In genomic region chr15:78841891-78842290, GRCh38 we compare ENCODE assay signal across 31 cellular contexts. TPM values are rescaled to one million over a fixed set of nuclear protein-coding genes. Genes with fewer than 3 reads are reported as not detected.
DNase-seq lines count a peak whose midpoint lies in the region; ATAC-seq and TF ChIP-seq lines count a peak whose summit lies in the region.
"Had no signal": no experiment of that assay in that cellular context is flagged by ENCODE, and none has a peak within 500 bp of the region (broad histone marks: within the 10 kb centered on the region; RNA-seq: fewer than 3 reads in every experiment).

No MANE protein-coding gene starts in this region.

- no peak overlapping the region for H3K27ac ChIP-seq in HEK293 (ENCODE audit: extremely low read depth, low read depth, low read length)
- no peak overlapping the region for H3K27ac ChIP-seq in RWPE2 (ENCODE audit: poor library complexity, severe bottlenecking)
- no peak overlapping the region for H3K27ac ChIP-seq in upper lobe of right lung
- no peak overlapping the region for H3K27ac ChIP-seq in GM23338 (ENCODE audit: low read depth)
- H3K27ac ChIP-seq: neural progenitor cell, parathyroid adenoma had no signal

- H4K20me1 ChIP-seq in GM23338 (replicated peaks; ENCODE audit: insufficient read depth): no peaks in the 10 kb centered on the region

- no peaks in the 10 kb centered on the region for H3K36me3 Mint-ChIP-seq in activated naive CD8-positive, alpha-beta T cell treated with anti-CD3 and anti-CD28 coated beads, Interleukin-2, amount 50 U/mL, for 24 hours (ENCODE audit: low read depth)
- H3K36me3 Mint-ChIP-seq in activated naive CD8-positive, alpha-beta T cell treated with anti-CD3 and anti-CD28 coated beads for 36 hours: no peaks in the 10 kb centered on the region
- H3K36me3 Mint-ChIP-seq in activated CD8-positive, alpha-beta memory T cell treated with anti-CD3 and anti-CD28 coated beads, Interleukin-2, amount 10 ng/mL, durations not matched to agents 7 days and 5 days: no peaks in the 10 kb centered on the region
- H3K36me3 Mint-ChIP-seq in GM23338 (ENCODE audit: low read depth): no peaks in the 10 kb centered on the region
- H3K36me3 Mint-ChIP-seq: brain, CD14-positive monocyte, neural progenitor cell had no signal

- 0 out of 2 replicates have a peak, but pooled peaks cover 2% of the 10 kb centered on the region for H3F3A ChIP-seq in GM23338 (replicated peaks; ENCODE audit: low read depth)

- H3K27me3 Mint-ChIP-seq in activated naive CD8-positive, alpha-beta T cell treated with anti-CD3 and anti-CD28 coated beads, Interleukin-2, amount 50 U/mL, for 24 hours: no peaks in the 10 kb centered on the region
- H3K27me3 Mint-ChIP-seq in activated naive CD8-positive, alpha-beta T cell treated with anti-CD3 and anti-CD28 coated beads for 36 hours: no peaks in the 10 kb centered on the region
- H3K27me3 Mint-ChIP-seq in activated CD8-positive, alpha-beta memory T cell treated with anti-CD3 and anti-CD28 coated beads, Interleukin-2, amount 10 ng/mL, durations not matched to agents 7 days and 5 days: peaks cover 4% of the 10 kb centered on the region
- H3K27me3 Mint-ChIP-seq in GM23338 (ENCODE audit: insufficient read depth, low read depth, poor library complexity): peaks cover 12% of the 10 kb centered on the region
- H3K27me3 Mint-ChIP-seq: brain had no signal

- TF ChIP-seq CTCF in HEK293 (tag by site-specific recombination; IDR thresholded peaks at IDR 0.05) (no peak), RWPE2 (IDR thresholded peaks at IDR 0.05; ENCODE audit: poor library complexity, severe bottlenecking) (no peak), upper lobe of right lung (IDR thresholded peaks at IDR 0.05) (no peak), GM23338 (conservative IDR thresholded peaks at IDR 0.05; ENCODE audit: low read depth in 2 of 2) (no peak)

- H3K27ac Mint-ChIP-seq in activated naive CD8-positive, alpha-beta T cell treated with anti-CD3 and anti-CD28 coated beads, Interleukin-2, amount 50 U/mL, for 24 hours: peak overlapping the region; percentile 90
- H3K27ac Mint-ChIP-seq in activated naive CD8-positive, alpha-beta T cell treated with anti-CD3 and anti-CD28 coated beads for 36 hours: no peak overlapping the region
- no peak overlapping the region for H3K27ac Mint-ChIP-seq in activated CD8-positive, alpha-beta memory T cell treated with anti-CD3 and anti-CD28 coated beads, Interleukin-2, amount 10 ng/mL, durations not matched to agents 7 days and 5 days
- no peak overlapping the region for H3K27ac Mint-ChIP-seq in GM23338
- H3K27ac Mint-ChIP-seq: CD14-positive monocyte had no signal

- no peaks in the 10 kb centered on the region for H3K9me3 Mint-ChIP-seq in activated naive CD8-positive, alpha-beta T cell treated with anti-CD3 and anti-CD28 coated beads, Interleukin-2, amount 50 U/mL, for 24 hours
- H3K9me3 Mint-ChIP-seq in activated naive CD8-positive, alpha-beta T cell treated with anti-CD3 and anti-CD28 coated beads for 36 hours: no peaks in the 10 kb centered on the region
- H3K9me3 Mint-ChIP-seq in activated CD8-positive, alpha-beta memory T cell treated with anti-CD3 and anti-CD28 coated beads, Interleukin-2, amount 10 ng/mL, durations not matched to agents 7 days and 5 days (ENCODE audit: low read depth): no peaks in the 10 kb centered on the region
- no peaks in the 10 kb centered on the region; the same call in 2 of the 3 replicates for H3K9me3 Mint-ChIP-seq in GM23338

- H3K9me2 ChIP-seq in GM23338 (ENCODE audit: insufficient read depth): no peaks in the 10 kb centered on the region

- H3K4me3 Mint-ChIP-seq in activated naive CD8-positive, alpha-beta T cell treated with anti-CD3 and anti-CD28 coated beads, Interleukin-2, amount 50 U/mL, for 24 hours: peak overlapping the region; percentile 27
- no peak overlapping the region for H3K4me3 Mint-ChIP-seq in activated naive CD8-positive, alpha-beta T cell treated with anti-CD3 and anti-CD28 coated beads for 36 hours
- no peak overlapping the region for H3K4me3 Mint-ChIP-seq in activated CD8-positive, alpha-beta memory T cell treated with anti-CD3 and anti-CD28 coated beads, Interleukin-2, amount 10 ng/mL, durations not matched to agents 7 days and 5 days
- no peak overlapping the region for H3K4me3 Mint-ChIP-seq in GM23338
- H3K4me3 Mint-ChIP-seq: CD14-positive monocyte, neural progenitor cell had no signal

- ATAC-seq in activated naive CD8-positive, alpha-beta T cell treated with anti-CD3 and anti-CD28 coated beads, Interleukin-2, amount 50 U/mL, for 24 hours: no peak
- ATAC-seq in RWPE2 (ENCODE audit: low read depth): no peak
- ATAC-seq in upper lobe of right lung: no peak
- no peak for ATAC-seq in activated CD8-positive, alpha-beta memory T cell treated with anti-CD3 and anti-CD28 coated beads, Interleukin-2, amount 10 ng/mL, durations not matched to agents 7 days and 5 days
- no peak for ATAC-seq in GM23338
- ATAC-seq: left ventricle myocardium superior, right cardiac atrium had no signal

- intact Hi-C loops in upper lobe of right lung (cut with DNase I): no loop called here

- H3K9me3 ChIP-seq in HEK293 (ENCODE audit: control insufficient read depth, insufficient read depth, low read depth, low read length) (no peaks in the 10 kb centered on the region), RWPE2 (ENCODE audit: severe bottlenecking) (no peaks in the 10 kb centered on the region), upper lobe of right lung (no peaks in the 10 kb centered on the region)
- H3K9me3 ChIP-seq: Caco-2, esophagus muscularis mucosa had no signal

- H3K79me2 ChIP-seq in GM23338 (replicated peaks; ENCODE audit: insufficient read depth): no peaks in the 10 kb centered on the region
- H3K79me2 ChIP-seq: parathyroid adenoma had no signal

- POLR2A ChIA-PET in HEK293 (lab: Yijun Ruan, JAX): no interaction called here

- no peaks in the 10 kb centered on the region for H3K36me3 ChIP-seq in HEK293 (ENCODE audit: control insufficient read depth in 2 of 2, insufficient read depth in 1 of 2, low read length in 2 of 2)
- H3K36me3 ChIP-seq in RWPE2 (ENCODE audit: low read depth): no peaks in the 10 kb centered on the region
- no peaks in the 10 kb centered on the region for H3K36me3 ChIP-seq in upper lobe of right lung
- H3K36me3 ChIP-seq in GM23338 (ENCODE audit: insufficient read depth): no peaks in the 10 kb centered on the region
- H3K36me3 ChIP-seq: esophagus muscularis mucosa, neural progenitor cell had no signal

- no peak overlapping the region for H2AFZ ChIP-seq in GM23338
- H2AFZ ChIP-seq: neural progenitor cell, parathyroid adenoma had no signal

- no peaks in the 10 kb centered on the region for H3K27me3 ChIP-seq in RWPE2 (ENCODE audit: insufficient read depth, poor library complexity, severe bottlenecking)
- H3K27me3 ChIP-seq in upper lobe of right lung: no peaks in the 10 kb centered on the region
- no peaks in the 10 kb centered on the region for H3K27me3 ChIP-seq in GM23338 (ENCODE audit: insufficient read depth)
- H3K27me3 ChIP-seq: esophagus muscularis mucosa, neural progenitor cell had no signal

- no peak for DNase-seq in activated naive CD8-positive, alpha-beta T cell treated with anti-CD3 and anti-CD28 coated beads, Interleukin-2, amount 50 U/mL, for 24 hours
- DNase-seq in activated naive CD8-positive, alpha-beta T cell treated with anti-CD3 and anti-CD28 coated beads for 36 hours: no peak
- DNase-seq in RWPE2 (ENCODE audit: low spot score): peak; percentile 54
- DNase-seq in upper lobe of right lung: peak; percentile 27
- DNase-seq in activated CD8-positive, alpha-beta memory T cell treated with anti-CD3 and anti-CD28 coated beads, Interleukin-2, amount 10 ng/mL, durations not matched to agents 7 days and 5 days: no peak
- no peak for DNase-seq in GM23338 (ENCODE audit: low spot score)
- no peak for DNase-seq in middle frontal gyrus (ENCODE audit: extremely low spot score, low spot score)
- DNase-seq: 8988T; activated CD4-positive, CD25-positive, alpha-beta regulatory T cell; activated T-cell treated with anti-CD3 and anti-CD28 coated beads, Interleukin-2, amount 50 U/mL, for 48 hours; Caco-2; cerebellar nuclear complex; foreskin fibroblast; GF-D8; head of caudate nucleus; islet precursor cell; left ventricle myocardium superior; mesendoderm; NCI-H1092; NCI-H1694; NCI-H2171 treated with DMSO at 0.1 percent for 48 hours; NCI-H510A; OCI-M1; right cardiac atrium; stimulated activated CD8-positive, alpha-beta memory T cell treated with anti-CD3 and anti-CD28 coated beads, Interleukin-4, amount 100 ng/mL, for 48 hours had no signal

- peaks cover 37% of the 10 kb centered on the region for H3K4me1 Mint-ChIP-seq in activated naive CD8-positive, alpha-beta T cell treated with anti-CD3 and anti-CD28 coated beads, Interleukin-2, amount 50 U/mL, for 24 hours
- H3K4me1 Mint-ChIP-seq in activated naive CD8-positive, alpha-beta T cell treated with anti-CD3 and anti-CD28 coated beads for 36 hours: peaks cover 12% of the 10 kb centered on the region
- no peaks in the 10 kb centered on the region for H3K4me1 Mint-ChIP-seq in activated CD8-positive, alpha-beta memory T cell treated with anti-CD3 and anti-CD28 coated beads, Interleukin-2, amount 10 ng/mL, durations not matched to agents 7 days and 5 days
- H3K4me1 Mint-ChIP-seq in GM23338: peaks cover 13% of the 10 kb centered on the region
- H3K4me1 Mint-ChIP-seq: CD14-positive monocyte had no signal

- H3K4me2 ChIP-seq in GM23338: no peak overlapping the region
- H3K4me2 ChIP-seq: neural progenitor cell had no signal

- no peak overlapping the region for H3K4me3 ChIP-seq in HEK293 (ENCODE audit: low read depth, low read length)
- no peak overlapping the region for H3K4me3 ChIP-seq in RWPE2 (ENCODE audit: severe bottlenecking)
- no peak overlapping the region for H3K4me3 ChIP-seq in upper lobe of right lung
- H3K4me3 ChIP-seq in GM23338: no peak overlapping the region
- H3K4me3 ChIP-seq: esophagus muscularis mucosa, neural progenitor cell had no signal

- no peaks in the 10 kb centered on the region for H3K4me1 ChIP-seq in HEK293 (ENCODE audit: control insufficient read depth, insufficient read depth, low read length)
- no peaks in the 10 kb centered on the region for H3K4me1 ChIP-seq in RWPE2 (ENCODE audit: insufficient read depth, poor library complexity, severe bottlenecking)
- H3K4me1 ChIP-seq in upper lobe of right lung: no peaks in the 10 kb centered on the region
- peaks cover 5% of the 10 kb centered on the region; the same call in 1 of the 2 replicates for H3K4me1 ChIP-seq in GM23338 (ENCODE audit: insufficient read depth)
- H3K4me1 ChIP-seq: Caco-2, neural progenitor cell, parathyroid adenoma had no signal

- CTCF ChIA-PET in HEK293 (lab: Yijun Ruan, JAX): interaction anchor here (0.7 kb wide), 1 partner anchor 18 kb away, joined by 3 read pairs; no protein-coding TSS in a partner anchor
- CTCF ChIA-PET in activated CD8-positive, alpha-beta memory T cell treated with anti-CD3 and anti-CD28 coated beads, Interleukin-2, amount 10 ng/mL, durations not matched to agents 7 days and 5 days (lab: Charles Lee): no interaction called here

RNA-seq across cellular contexts. Expression of gene ADAMTS7, which starts 30.6 kb away (rescaled TPM):
- total RNA-seq in activated naive CD8-positive, alpha-beta T cell treated with anti-CD3 and anti-CD28 coated beads for 36 hours: under 1 TPM; 0.10 to 0.21 TPM
- 9.1 TPM for total RNA-seq in upper lobe of right lung
- under 1 TPM; 0.18 to 0.28 TPM for total RNA-seq in activated CD8-positive, alpha-beta memory T cell treated with anti-CD3 and anti-CD28 coated beads, Interleukin-2, amount 10 ng/mL, durations not matched to agents 7 days and 5 days
- 46.5 and 52.7 TPM in 2 replicates for total RNA-seq in GM23338 (2014; rRNA removed; shearing (Covaris generic))
- polyA plus RNA-seq in GM23338 (2016; fragmentation: Nextera tagmentation; extraction: Ambion mirVana): 11.2 and 11.6 TPM in 2 replicates
- polyA plus RNA-seq: CD14-positive monocyte had no signal

RNA-seq across cellular contexts. Expression of gene MORF4L1, which starts 30.8 kb away (rescaled TPM):
- total RNA-seq in activated naive CD8-positive, alpha-beta T cell treated with anti-CD3 and anti-CD28 coated beads for 36 hours: 100 to 1,000 TPM; 275 to 293 TPM
- 261 TPM for total RNA-seq in upper lobe of right lung
- 100 to 1,000 TPM; 235 to 275 TPM for total RNA-seq in activated CD8-positive, alpha-beta memory T cell treated with anti-CD3 and anti-CD28 coated beads, Interleukin-2, amount 10 ng/mL, durations not matched to agents 7 days and 5 days
- total RNA-seq in GM23338 (2014; rRNA removed; shearing (Covaris generic)): 491 and 520 TPM in 2 replicates
- 571 and 611 TPM in 2 replicates for polyA plus RNA-seq in GM23338 (2016; fragmentation: Nextera tagmentation; extraction: Ambion mirVana)

Comparison
In these comparisons a context has a peak if more than half of its experiments do, and no peak if none do; other contexts are left out.
1. DNase-seq: peak in RWPE2 (single experiment) and upper lobe of right lung (single experiment); none in activated naive CD8-positive, alpha-beta T cell treated with anti-CD3 and anti-CD28 coated beads, Interleukin-2, amount 50 U/mL, for 24 hours (single experiment), activated naive CD8-positive, alpha-beta T cell treated with anti-CD3 and anti-CD28 coated beads for 36 hours (single experiment), activated CD8-positive, alpha-beta memory T cell treated with anti-CD3 and anti-CD28 coated beads, Interleukin-2, amount 10 ng/mL, durations not matched to agents 7 days and 5 days (single experiment), GM23338 (single experiment) and middle frontal gyrus (single experiment).